In genomic region chr5:73728493-73729273, GRCh38 we compare ENCODE assay signal across 29 cellular contexts.
DNase-seq lines count a peak whose midpoint lies in the region; ATAC-seq and TF ChIP-seq lines count a peak whose summit lies in the region.
"Had no signal": no experiment of that assay in that cellular context is flagged by ENCODE, and none has a peak within 500 bp of the region (broad histone marks: within the 10 kb centered on the region; RNA-seq: fewer than 3 reads in every experiment).

No MANE protein-coding gene starts in this region.

- DNase-seq in RWPE2 (ENCODE audit: low spot score): no peak
- DNase-seq in hepatocyte (ENCODE audit: low spot score): no peak
- no peak for DNase-seq in endodermal cell
- DNase-seq in coronary artery (ENCODE audit: low spot score): no peak
- DNase-seq: activated CD4-positive, alpha-beta T cell treated with anti-CD3 and anti-CD28 coated beads for 36 hours; activated CD8-positive, alpha-beta T cell treated with anti-CD3 and anti-CD28 coated beads, Interleukin-2, amount 10 ng/mL, durations not matched to agents 7 days and 5 days; CD4-positive, alpha-beta memory T cell; DND-41; esophagus squamous epithelium; foreskin melanocyte; GM23248; left colon; mesenchymal stem cell; NCI-H146; NCI-H2107; NCI-H345; posterior cingulate gyrus; right cardiac atrium; SIG-M5; T-helper 9 cell had no signal

- H3K4me1 Mint-ChIP-seq in stimulated activated memory B cell treated with anti-CD40 and anti-IgM and Interleukin-4, amounts not matched to agents 10 μg/mL and 1 μg/mL and 100 μg/mL, for 72 hours: no peaks in the 10 kb centered on the region
- no peaks in the 10 kb centered on the region for H3K4me1 Mint-ChIP-seq in endodermal cell
- H3K4me1 Mint-ChIP-seq: activated CD4-positive, alpha-beta T cell treated with anti-CD3 and anti-CD28 coated beads for 36 hours; activated naive CD4-positive, alpha-beta T cell treated with anti-CD3 and anti-CD28 coated beads, Interleukin-2, amount 50 U/mL, for 24 hours; activated T-helper 17 cell treated with anti-CD3 and anti-CD28 coated beads, Interleukin-2, amount 50 U/mL, for 72 hours; CD4-positive, alpha-beta memory T cell had no signal

- peaks cover 3% of the 10 kb centered on the region for H3K4me1 ChIP-seq in RWPE2 (ENCODE audit: insufficient read depth, poor library complexity, severe bottlenecking)
- peaks cover 8% of the 10 kb centered on the region for H3K4me1 ChIP-seq in hepatocyte (ENCODE audit: insufficient read depth)
- H3K4me1 ChIP-seq in endodermal cell (ENCODE audit: control insufficient read depth, insufficient read depth, low read length): no peaks in the 10 kb centered on the region

- no peaks in the 10 kb centered on the region for H4K20me1 ChIP-seq in hepatocyte (ENCODE audit: insufficient read depth, poor library complexity, severe bottlenecking)

- H2AFZ ChIP-seq in hepatocyte: no peak overlapping the region
- H2AFZ ChIP-seq: GM23248 had no signal

- H3K27me3 ChIP-seq in RWPE2 (ENCODE audit: insufficient read depth, poor library complexity, severe bottlenecking): no peaks in the 10 kb centered on the region
- no peaks in the 10 kb centered on the region for H3K27me3 ChIP-seq in hepatocyte
- no peaks in the 10 kb centered on the region for H3K27me3 ChIP-seq in endodermal cell (ENCODE audit: control insufficient read depth, insufficient read depth, low read length, poor library complexity, severe bottlenecking)
- H3K27me3 ChIP-seq: esophagus squamous epithelium had no signal

- H3K9me2 ChIP-seq in hepatocyte (replicated peaks; ENCODE audit: insufficient read depth): no peaks in the 10 kb centered on the region

- no peak overlapping the region for H3K4me3 Mint-ChIP-seq in stimulated activated memory B cell treated with anti-CD40 and anti-IgM and Interleukin-4, amounts not matched to agents 10 μg/mL and 1 μg/mL and 100 μg/mL, for 72 hours
- no peak overlapping the region for H3K4me3 Mint-ChIP-seq in endodermal cell
- H3K4me3 Mint-ChIP-seq: activated CD4-positive, alpha-beta T cell treated with anti-CD3 and anti-CD28 coated beads for 36 hours; activated CD8-positive, alpha-beta T cell treated with anti-CD3 and anti-CD28 coated beads, Interleukin-2, amount 10 ng/mL, durations not matched to agents 7 days and 5 days; activated naive CD4-positive, alpha-beta T cell treated with anti-CD3 and anti-CD28 coated beads, Interleukin-2, amount 50 U/mL, for 24 hours; activated T-helper 17 cell treated with anti-CD3 and anti-CD28 coated beads, Interleukin-2, amount 50 U/mL, for 72 hours; CD4-positive, alpha-beta memory T cell; dendritic cell treated with granulocyte-macrophage colony-stimulating factor and Interleukin-4, amounts not matched to agents 40 ng/mL and 50 ng/mL, for 4 days had no signal

- ATAC-seq in RWPE2 (ENCODE audit: low read depth) (0 out of 3 replicates have a peak, but pooled peaks have one; percentile 8), HG03196 (IDR thresholded peaks at IDR 0.05; ENCODE audit: unreplicated experiment) (no peak), HG02798 (IDR thresholded peaks at IDR 0.05; ENCODE audit: poor library complexity, unreplicated experiment) (no peak)
- peak; percentile 31 for ATAC-seq in stimulated activated memory B cell treated with anti-CD40 and anti-IgM and Interleukin-4, amounts not matched to agents 10 μg/mL and 1 μg/mL and 100 μg/mL, for 72 hours
- ATAC-seq: activated CD4-positive, alpha-beta T cell treated with anti-CD3 and anti-CD28 coated beads for 36 hours; activated CD8-positive, alpha-beta T cell treated with anti-CD3 and anti-CD28 coated beads, Interleukin-2, amount 10 ng/mL, durations not matched to agents 7 days and 5 days; activated T-helper 17 cell treated with anti-CD3 and anti-CD28 coated beads, Interleukin-2, amount 50 U/mL, for 72 hours; left colon had no signal

- no peaks in the 10 kb centered on the region for H3K9me3 ChIP-seq in RWPE2 (ENCODE audit: severe bottlenecking)
- no peaks in the 10 kb centered on the region for H3K9me3 ChIP-seq in hepatocyte (ENCODE audit: low read depth)
- H3K9me3 ChIP-seq in endodermal cell (ENCODE audit: control insufficient read depth, low read length): no peaks in the 10 kb centered on the region
- H3K9me3 ChIP-seq: esophagus squamous epithelium had no signal

- H3K9ac ChIP-seq in endodermal cell (ENCODE audit: extremely low read depth, low read length, poor library complexity, severe bottlenecking): no peak overlapping the region
- H3K9ac ChIP-seq: GM23248 had no signal

- H3K4me2 ChIP-seq in hepatocyte: peak overlapping the region; percentile 2

- H3K27ac ChIP-seq in 22Rv1 (peak overlapping the region; percentile 49), RWPE2 (ENCODE audit: poor library complexity, severe bottlenecking) (no peak overlapping the region), hepatocyte (peak overlapping the region; percentile 33), endodermal cell (ENCODE audit: low read depth, low read length) (no peak overlapping the region), coronary artery (peak overlapping the region in 1 of 2 donors; percentile 63)
- H3K27ac ChIP-seq: cardiac muscle cell, esophagus squamous epithelium, GM23248, VCaP had no signal

- TF ChIP-seq CTCF in 22Rv1 (IDR thresholded peaks at IDR 0.05) (no peak), RWPE2 (IDR thresholded peaks at IDR 0.05; ENCODE audit: poor library complexity, severe bottlenecking) (no peak), hepatocyte (IDR thresholded peaks at IDR 0.05; ENCODE audit: poor library complexity) (no peak), endodermal cell (conservative IDR thresholded peaks at IDR 0.05) (no peak), coronary artery (IDR thresholded peaks at IDR 0.05) (no peak)

- peaks cover 4% of the 10 kb centered on the region for H3K27me3 Mint-ChIP-seq in stimulated activated memory B cell treated with anti-CD40 and anti-IgM and Interleukin-4, amounts not matched to agents 10 μg/mL and 1 μg/mL and 100 μg/mL, for 72 hours
- no peaks in the 10 kb centered on the region for H3K27me3 Mint-ChIP-seq in endodermal cell (ENCODE audit: insufficient read depth)
- H3K27me3 Mint-ChIP-seq: dendritic cell treated with granulocyte-macrophage colony-stimulating factor and Interleukin-4, amounts not matched to agents 40 ng/mL and 50 ng/mL, for 4 days had no signal

- peaks cover 1% of the 10 kb centered on the region for H3K9me3 Mint-ChIP-seq in stimulated activated memory B cell treated with anti-CD40 and anti-IgM and Interleukin-4, amounts not matched to agents 10 μg/mL and 1 μg/mL and 100 μg/mL, for 72 hours
- H3K9me3 Mint-ChIP-seq in endodermal cell: no peaks in the 10 kb centered on the region
- H3K9me3 Mint-ChIP-seq: activated naive CD4-positive, alpha-beta T cell treated with anti-CD3 and anti-CD28 coated beads, Interleukin-2, amount 50 U/mL, for 24 hours; activated T-helper 17 cell treated with anti-CD3 and anti-CD28 coated beads, Interleukin-2, amount 50 U/mL, for 72 hours; dendritic cell treated with granulocyte-macrophage colony-stimulating factor and Interleukin-4, amounts not matched to agents 40 ng/mL and 50 ng/mL, for 4 days had no signal

- no peaks in the 10 kb centered on the region for H3K79me2 ChIP-seq in hepatocyte

- no peaks in the 10 kb centered on the region for H3K36me3 Mint-ChIP-seq in stimulated activated memory B cell treated with anti-CD40 and anti-IgM and Interleukin-4, amounts not matched to agents 10 μg/mL and 1 μg/mL and 100 μg/mL, for 72 hours
- H3K36me3 Mint-ChIP-seq in endodermal cell (ENCODE audit: low read depth): no peaks in the 10 kb centered on the region
- H3K36me3 Mint-ChIP-seq: activated naive CD4-positive, alpha-beta T cell treated with anti-CD3 and anti-CD28 coated beads, Interleukin-2, amount 50 U/mL, for 24 hours; CD4-positive, alpha-beta memory T cell had no signal

- WGBS in hepatocyte (ENCODE audit: low lambda C conversion rate, missing lambda C conversion rate): 75% methylated on average over 7 of the region's 7 CpGs
- WGBS in endodermal cell (ENCODE audit: insufficient coverage in 1 of 2, insufficient read length in 1 of 2), 2 experiments: 90 to 91% methylated on average over 6 to 7 of the region's 7 CpGs

- no peak overlapping the region for H3K27ac Mint-ChIP-seq in stimulated activated memory B cell treated with anti-CD40 and anti-IgM and Interleukin-4, amounts not matched to agents 10 μg/mL and 1 μg/mL and 100 μg/mL, for 72 hours
- H3K27ac Mint-ChIP-seq in endodermal cell: no peak overlapping the region
- H3K27ac Mint-ChIP-seq: activated CD4-positive, alpha-beta T cell treated with anti-CD3 and anti-CD28 coated beads for 36 hours; activated CD8-positive, alpha-beta T cell treated with anti-CD3 and anti-CD28 coated beads, Interleukin-2, amount 10 ng/mL, durations not matched to agents 7 days and 5 days; activated naive CD4-positive, alpha-beta T cell treated with anti-CD3 and anti-CD28 coated beads, Interleukin-2, amount 50 U/mL, for 24 hours; activated T-helper 17 cell treated with anti-CD3 and anti-CD28 coated beads, Interleukin-2, amount 50 U/mL, for 72 hours; CD4-positive, alpha-beta memory T cell; dendritic cell treated with granulocyte-macrophage colony-stimulating factor and Interleukin-4, amounts not matched to agents 40 ng/mL and 50 ng/mL, for 4 days had no signal

- H3K36me3 ChIP-seq in RWPE2 (ENCODE audit: low read depth) (peaks cover 13% of the 10 kb centered on the region), hepatocyte (replicated peaks; ENCODE audit: insufficient read depth, low read depth) (no peaks in the 10 kb centered on the region), endodermal cell (ENCODE audit: control insufficient read depth, insufficient read depth, low read length) (no peaks in the 10 kb centered on the region)
- H3K36me3 ChIP-seq: cardiac muscle cell, esophagus squamous epithelium had no signal

- no peak overlapping the region for H3K4me3 ChIP-seq in RWPE2 (ENCODE audit: severe bottlenecking)
- H3K4me3 ChIP-seq in hepatocyte: no peak overlapping the region
- no peak overlapping the region for H3K4me3 ChIP-seq in endodermal cell (ENCODE audit: low read length)
- no peak overlapping the region for H3K4me3 ChIP-seq in coronary artery
- H3K4me3 ChIP-seq: cardiac muscle cell, esophagus squamous epithelium, GM23248 had no signal

Comparison
In these comparisons a context has a peak if more than half of its experiments do, and no peak if none do; other contexts are left out.
1. H3K27ac ChIP-seq: peak in 22Rv1 (single experiment) and hepatocyte (single experiment); none in RWPE2 (single experiment) and endodermal cell (single experiment).
2. ATAC-seq: peak in RWPE2 (single experiment) and stimulated activated memory B cell treated with anti-CD40 and anti-IgM and Interleukin-4, amounts not matched to agents 10 μg/mL and 1 μg/mL and 100 μg/mL, for 72 hours (single experiment); none in HG03196 (single experiment) and HG02798 (single experiment).